In the genomic region with DNA sequence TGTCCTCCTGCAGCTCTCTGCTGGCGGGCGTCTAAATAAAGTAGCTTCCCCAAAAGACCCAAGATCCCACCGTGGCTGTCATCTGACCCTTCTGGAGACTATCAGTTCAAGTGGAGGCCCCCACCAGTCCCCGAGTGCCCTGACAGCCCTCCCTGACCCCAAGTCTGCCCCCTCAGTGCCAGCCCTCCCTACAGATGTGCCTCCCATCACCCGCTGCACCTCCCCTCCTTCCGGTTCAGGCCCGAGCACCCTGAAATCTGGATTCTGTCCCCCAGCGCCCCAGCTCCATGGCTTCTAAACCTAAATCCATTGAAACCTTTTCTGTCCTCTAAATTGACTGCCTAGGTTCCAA, we compare ENCODE assay signal across 8 cellular contexts. TPM values are rescaled to one million over a fixed set of nuclear protein-coding genes. Genes with fewer than 3 reads are reported as not detected.
DNase-seq lines count a peak whose midpoint lies in the region; ATAC-seq and TF ChIP-seq lines count a peak whose summit lies in the region.

No MANE protein-coding gene starts in this region.

- H3K4me3 ChIP-seq in fibroblast of mammary gland (ENCODE audit: control insufficient read depth, low read depth, low read length) = peak overlapping the region; percentile 81
- peak overlapping the region; percentile 89 for H3K4me3 ChIP-seq in trophoblast cell (ENCODE audit: low read depth, low read length)

- intact Hi-C loops in activated CD4-positive, alpha-beta memory T cell treated with anti-CD3 and anti-CD28 coated beads for 36 hours (cut with micrococcal nuclease) = loop anchor here (1.0 to 5.0 kb wide), 5 partner anchors 10 to 276 kb away; a partner anchor contains a TSS

- H3K27ac ChIP-seq in trophoblast cell (ENCODE audit: low read depth, low read length) = no peak overlapping the region

- no CpG with 5 or more reads among the region's 8 CpGs for WGBS in trophoblast cell (ENCODE audit: extremely low coverage, insufficient coverage, insufficient read length)

- no peak overlapping the region for H4K91ac ChIP-seq in trophoblast cell (ENCODE audit: low read depth, low read length)

- H4K8ac ChIP-seq in trophoblast cell (ENCODE audit: low read depth, low read length) = peak overlapping the region; percentile 98

- H3K27me3 Mint-ChIP-seq in activated CD4-positive, alpha-beta memory T cell treated with anti-CD3 and anti-CD28 coated beads for 36 hours = no peaks in the 10 kb centered on the region

- TF ChIP-seq CTCF in fibroblast of mammary gland (conservative IDR thresholded peaks at IDR 0.05; ENCODE audit: control insufficient read depth, insufficient read depth, low read depth, low read length) = no peak

- ATAC-seq in GM21576 (IDR thresholded peaks at IDR 0.05; ENCODE audit: unreplicated experiment) = no peak

- H3K4ac ChIP-seq in trophoblast cell (ENCODE audit: low read depth, low read length) = no peak overlapping the region

- peak overlapping the region; percentile 99 for H3K4me3 Mint-ChIP-seq in activated CD4-positive, alpha-beta memory T cell treated with anti-CD3 and anti-CD28 coated beads for 36 hours

- H3K36me3 ChIP-seq in trophoblast cell (ENCODE audit: control insufficient read depth in 1 of 2, insufficient read depth in 2 of 2, low read length in 2 of 2) = peaks cover 0 to 6% of the 10 kb centered on the region in 2 experiments

- H2BK12ac ChIP-seq in trophoblast cell (ENCODE audit: low read length) = no peak overlapping the region

- H3K9me3 ChIP-seq in trophoblast cell (ENCODE audit: insufficient read depth, low read depth, low read length) = no peaks in the 10 kb centered on the region

- no peak overlapping the region for H2AK5ac ChIP-seq in trophoblast cell (ENCODE audit: low read length)

- H3K27me3 ChIP-seq in trophoblast cell (ENCODE audit: insufficient read depth, low read length) = no peaks in the 10 kb centered on the region

- peaks cover 39% of the 10 kb centered on the region for H3K36me3 Mint-ChIP-seq in activated CD4-positive, alpha-beta memory T cell treated with anti-CD3 and anti-CD28 coated beads for 36 hours

- H3K4me1 Mint-ChIP-seq in activated CD4-positive, alpha-beta memory T cell treated with anti-CD3 and anti-CD28 coated beads for 36 hours (ENCODE audit: low read depth) = peaks cover 53% of the 10 kb centered on the region

- H4K12ac ChIP-seq in trophoblast cell (ENCODE audit: low read depth, low read length) = peak overlapping the region; percentile 3

- CTCF ChIA-PET in activated CD4-positive, alpha-beta memory T cell treated with anti-CD3 and anti-CD28 coated beads for 36 hours (lab: Charles Lee) = interaction anchor here (0.6 to 2.2 kb wide), 7 partner anchors 25 to 179 kb away, joined by 3 to 6 read pairs (median 4); no protein-coding TSS in a partner anchor

- no peak overlapping the region for H3K23ac ChIP-seq in trophoblast cell (ENCODE audit: low read length)

- POLR2A ChIA-PET in activated CD4-positive, alpha-beta memory T cell treated with anti-CD3 and anti-CD28 coated beads for 36 hours (lab: Charles Lee) = interaction anchor here (0.7 to 2.5 kb wide), 6 partner anchors 11 to 213 kb away, joined by 3 to 9 read pairs (median 4); a partner anchor contains a TSS

- peak; percentile 35 for DNase-seq in activated naive CD4-positive, alpha-beta T cell treated with Interleukin-2 at 50 U/mL for 16 hours
- DNase-seq in activated naive CD4-positive, alpha-beta T cell treated with anti-CD3 and anti-CD28 coated beads, Interleukin-2, amount 50 U/mL, for 16 hours = no peak
- peak; percentile 55 for DNase-seq in activated CD4-positive, alpha-beta memory T cell treated with anti-CD3 and anti-CD28 coated beads for 36 hours
- DNase-seq in fibroblast of mammary gland (ENCODE audit: low read depth) = no peak
- DNase-seq in trophoblast cell = no peak
- DNase-seq in globus pallidus (ENCODE audit: low spot score) = no peak
- no peak for DNase-seq in amniotic stem cell (lab: John Stamatoyannopoulos, UW)

- peak overlapping the region; percentile 1 for H3K9ac ChIP-seq in trophoblast cell (ENCODE audit: low read length)

- H3K27ac Mint-ChIP-seq in activated CD4-positive, alpha-beta memory T cell treated with anti-CD3 and anti-CD28 coated beads for 36 hours = peak overlapping the region; percentile 97

- H3K14ac ChIP-seq in trophoblast cell (ENCODE audit: low read length) = peak overlapping the region; percentile 4

- H3K4me2 ChIP-seq in trophoblast cell (ENCODE audit: low read length) = peak overlapping the region; percentile 58

- H3K79me1 ChIP-seq in trophoblast cell (ENCODE audit: low read length) = peaks cover 5% of the 10 kb centered on the region

- peaks cover 3% of the 10 kb centered on the region for H3K79me2 ChIP-seq in trophoblast cell (ENCODE audit: control insufficient read depth, insufficient read depth, low read length, poor library complexity)

- no peak overlapping the region for H2BK120ac ChIP-seq in trophoblast cell (ENCODE audit: insufficient read depth, low read length, poor library complexity)

- peak overlapping the region; percentile 88 for H2AFZ ChIP-seq in trophoblast cell (ENCODE audit: insufficient read depth, low read length, poor library complexity)

- peak overlapping the region; percentile 86 for H3K18ac ChIP-seq in trophoblast cell (ENCODE audit: low read length)

- H3K9me3 Mint-ChIP-seq in activated CD4-positive, alpha-beta memory T cell treated with anti-CD3 and anti-CD28 coated beads for 36 hours = no peaks in the 10 kb centered on the region

- no peak overlapping the region for H2BK5ac ChIP-seq in trophoblast cell (ENCODE audit: low read depth, low read length, poor library complexity)

- peaks cover 0 to 10% of the 10 kb centered on the region in 2 experiments for H3K4me1 ChIP-seq in trophoblast cell (ENCODE audit: control insufficient read depth in 1 of 2, insufficient read depth in 2 of 2, low read length in 2 of 2)

RNA-seq across cellular contexts. Expression of a gene that starts 0.6 kb away (rescaled TPM):
- total RNA-seq in activated CD4-positive, alpha-beta memory T cell treated with anti-CD3 and anti-CD28 coated beads for 36 hours = 10 to 100 TPM; 31.3 to 32.5 TPM
- polyA plus RNA-seq in trophoblast cell (2013) = 8.6 and 8.7 TPM in 2 replicates

RNA-seq across cellular contexts. Expression of a gene that starts 37.0 kb away (rescaled TPM):
- total RNA-seq in activated CD4-positive, alpha-beta memory T cell treated with anti-CD3 and anti-CD28 coated beads for 36 hours = 10 to 100 TPM; 29.9 to 30.1 TPM
- 7.0 and 7.9 TPM in 2 replicates for polyA plus RNA-seq in trophoblast cell (2013)

RNA-seq across cellular contexts. Expression of a gene that starts 58.0 kb away (rescaled TPM):
- total RNA-seq in activated CD4-positive, alpha-beta memory T cell treated with anti-CD3 and anti-CD28 coated beads for 36 hours = 10 to 100 TPM; 28.0 to 32.0 TPM
- polyA plus RNA-seq in trophoblast cell (2013) = 14.1 and 17.7 TPM in 2 replicates

Comparison
In these comparisons a context has a peak if more than half of its experiments do, and no peak if none do; other contexts are left out.
1. DNase-seq: peak in activated naive CD4-positive, alpha-beta T cell treated with Interleukin-2 at 50 U/mL for 16 hours (single experiment) and activated CD4-positive, alpha-beta memory T cell treated with anti-CD3 and anti-CD28 coated beads for 36 hours (single experiment); none in activated naive CD4-positive, alpha-beta T cell treated with anti-CD3 and anti-CD28 coated beads, Interleukin-2, amount 50 U/mL, for 16 hours (single experiment), fibroblast of mammary gland (single experiment), trophoblast cell (0 of 2), globus pallidus (single experiment) and amniotic stem cell (single experiment).